Comparison of ENCODE assay signal across 11 cellular contexts in the genomic region with DNA sequence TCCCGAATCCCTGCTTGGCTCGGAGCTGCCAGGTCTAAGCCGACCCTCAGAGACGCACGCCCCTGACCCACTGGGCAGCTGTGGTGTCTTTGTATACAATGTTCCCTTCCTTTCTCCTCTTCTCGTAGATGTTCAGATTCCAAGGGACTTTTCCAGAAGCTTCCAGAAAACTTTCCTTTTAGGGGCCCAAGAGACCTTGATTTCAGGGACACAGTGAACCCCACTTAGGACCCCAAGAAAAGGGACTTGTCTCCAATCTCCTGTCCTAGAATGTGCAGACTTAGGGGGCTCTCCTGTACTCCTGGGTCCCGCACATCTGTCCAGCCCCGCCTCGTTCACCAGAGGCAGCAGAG.
DNase-seq lines count a peak whose midpoint lies in the region; ATAC-seq and TF ChIP-seq lines count a peak whose summit lies in the region.
"Had no signal": no experiment of that assay in that cellular context is flagged by ENCODE, and none has a peak within 500 bp of the region (broad histone marks: within the 10 kb centered on the region; RNA-seq: fewer than 3 reads in every experiment).

No MANE protein-coding gene starts in this region.

- H3K27me3 ChIP-seq in BE2C: no peaks in the 10 kb centered on the region
- H3K27me3 ChIP-seq in GM23338 (ENCODE audit: insufficient read depth): peaks cover 20% of the 10 kb centered on the region

- H3K9me3 Mint-ChIP-seq in GM23338 (peaks cover 6% of the 10 kb centered on the region; the same call in 1 of the 3 replicates), WTC11 (peaks cover 3% of the 10 kb centered on the region), nephron (peaks cover 2% of the 10 kb centered on the region)
- H3K9me3 Mint-ChIP-seq: activated naive CD4-positive, alpha-beta T cell treated with anti-CD3 and anti-CD28 coated beads, Interleukin-2, amount 50 U/mL, for 72 hours; dendritic cell treated with granulocyte-macrophage colony-stimulating factor and Interleukin-4, amounts not matched to agents 40 ng/mL and 50 ng/mL, for 4 days had no signal

- no peaks in the 10 kb centered on the region for H3K9me3 ChIP-seq in BE2C
- H3K9me3 ChIP-seq: mucosa of descending colon had no signal

- H3K4me1 ChIP-seq in BE2C (peaks cover 25% of the 10 kb centered on the region), GM23338 (ENCODE audit: insufficient read depth) (peaks cover 3% of the 10 kb centered on the region; the same call in 1 of the 2 replicates)

- no peak overlapping the region for H3K27ac Mint-ChIP-seq in GM23338
- H3K27ac Mint-ChIP-seq in WTC11: no peak overlapping the region
- no peak overlapping the region for H3K27ac Mint-ChIP-seq in nephron
- H3K27ac Mint-ChIP-seq: dendritic cell treated with granulocyte-macrophage colony-stimulating factor and Interleukin-4, amounts not matched to agents 40 ng/mL and 50 ng/mL, for 4 days had no signal

- no peak for ATAC-seq in GM23338
- no peak for ATAC-seq in WTC11
- no peak for ATAC-seq in HG03159 (IDR thresholded peaks at IDR 0.05; ENCODE audit: unreplicated experiment)

- no peaks in the 10 kb centered on the region for H3F3A ChIP-seq in GM23338 (replicated peaks; ENCODE audit: low read depth)

- TF ChIP-seq CTCF in BE2C (IDR thresholded peaks at IDR 0.05; ENCODE audit: low read depth, low read length) (no peak), GM23338 (conservative IDR thresholded peaks at IDR 0.05; ENCODE audit: low read depth in 2 of 2) (no peak), WTC11 (IDR thresholded peaks at IDR 0.05) (no peak), nephron (IDR thresholded peaks at IDR 0.05; ENCODE audit: unreplicated experiment in 3 of 3) (peak in 1 of 3 experiments; percentile 50)

- peak overlapping the region; percentile 92 for H3K4me2 ChIP-seq in GM23338

- no peak for DNase-seq in BE2C
- DNase-seq in GM23338 (ENCODE audit: low spot score): no peak
- DNase-seq in WTC11 (ENCODE audit: low spot score): no peak
- no peak for DNase-seq in NCI-H2029 treated with DMSO at 0.1 percent for 48 hours (lab: John Stamatoyannopoulos, UW)
- no peak for DNase-seq in DMS79 (lab: John Stamatoyannopoulos, UW)
- no peak for DNase-seq in A172 (ENCODE audit: low spot score)

- H3K4me3 Mint-ChIP-seq in GM23338: peak overlapping the region; percentile 56; the same call in 2 of the 3 replicates
- peak overlapping the region; percentile 58 for H3K4me3 Mint-ChIP-seq in WTC11
- peak overlapping the region; percentile 63 to 69 (median 65) for H3K4me3 Mint-ChIP-seq in nephron
- H3K4me3 Mint-ChIP-seq: dendritic cell treated with granulocyte-macrophage colony-stimulating factor and Interleukin-4, amounts not matched to agents 40 ng/mL and 50 ng/mL, for 4 days had no signal

- no peaks in the 10 kb centered on the region for H3K79me2 ChIP-seq in GM23338 (replicated peaks; ENCODE audit: insufficient read depth)

- CTCF ChIA-PET in WTC11 (lab: Charles Lee): interaction anchor here (0.6 to 2.7 kb wide), 51 partner anchors 9 to 755 kb away, joined by 3 to 22 read pairs (median 4); a partner anchor contains a TSS

- H3K36me3 Mint-ChIP-seq in GM23338 (ENCODE audit: low read depth) (no peaks in the 10 kb centered on the region), WTC11 (peaks cover 2% of the 10 kb centered on the region), nephron (ENCODE audit: low read depth) (no peaks in the 10 kb centered on the region)
- H3K36me3 Mint-ChIP-seq: activated naive CD4-positive, alpha-beta T cell treated with anti-CD3 and anti-CD28 coated beads, Interleukin-2, amount 50 U/mL, for 72 hours had no signal

- no peaks in the 10 kb centered on the region for H4K20me1 ChIP-seq in GM23338 (replicated peaks; ENCODE audit: insufficient read depth)

- H3K9me2 ChIP-seq in GM23338 (ENCODE audit: insufficient read depth): no peaks in the 10 kb centered on the region

- H3K4me1 Mint-ChIP-seq in GM23338: peaks cover 10% of the 10 kb centered on the region
- peaks cover 16% of the 10 kb centered on the region for H3K4me1 Mint-ChIP-seq in WTC11
- H3K4me1 Mint-ChIP-seq in nephron: peaks cover 21% of the 10 kb centered on the region

- H3K4me3 ChIP-seq in BE2C (ENCODE audit: low read depth, low read length) (peak overlapping the region; percentile 36), GM23338 (peak overlapping the region; percentile 76; the same call in 1 of the 2 replicates)
- H3K4me3 ChIP-seq: mucosa of descending colon had no signal

- H3K27ac ChIP-seq in GM23338 (ENCODE audit: low read depth): no peak overlapping the region

- POLR2A ChIA-PET in WTC11 (lab: Charles Lee): no interaction called here

- H3K36me3 ChIP-seq in BE2C (no peaks in the 10 kb centered on the region), GM23338 (ENCODE audit: insufficient read depth) (no peaks in the 10 kb centered on the region)

- H3K27me3 Mint-ChIP-seq in GM23338 (ENCODE audit: insufficient read depth, low read depth, poor library complexity): peaks cover 6% of the 10 kb centered on the region
- peaks cover 12% of the 10 kb centered on the region for H3K27me3 Mint-ChIP-seq in WTC11 (ENCODE audit: low read depth)
- H3K27me3 Mint-ChIP-seq in nephron (ENCODE audit: low read depth): peaks cover 25% of the 10 kb centered on the region

- peak overlapping the region; percentile 90; the same call in 1 of the 2 replicates for H2AFZ ChIP-seq in GM23338

TF ChIP-seq in GM23338, 12 proteins besides CTCF, POLR2A, EP300 and RAD21 (continues in another document):
- TF ChIP-seq, protein P1, sequence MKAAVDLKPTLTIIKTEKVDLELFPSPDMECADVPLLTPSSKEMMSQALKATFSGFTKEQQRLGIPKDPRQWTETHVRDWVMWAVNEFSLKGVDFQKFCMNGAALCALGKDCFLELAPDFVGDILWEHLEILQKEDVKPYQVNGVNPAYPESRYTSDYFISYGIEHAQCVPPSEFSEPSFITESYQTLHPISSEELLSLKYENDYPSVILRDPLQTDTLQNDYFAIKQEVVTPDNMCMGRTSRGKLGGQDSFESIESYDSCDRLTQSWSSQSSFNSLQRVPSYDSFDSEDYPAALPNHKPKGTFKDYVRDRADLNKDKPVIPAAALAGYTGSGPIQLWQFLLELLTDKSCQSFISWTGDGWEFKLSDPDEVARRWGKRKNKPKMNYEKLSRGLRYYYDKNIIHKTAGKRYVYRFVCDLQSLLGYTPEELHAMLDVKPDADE (IDR thresholded peaks at IDR 0.05): no peak
- no peak for TF ChIP-seq JUNB (IDR thresholded peaks at IDR 0.05; ENCODE audit: unreplicated experiment)
- TF ChIP-seq CREB1 (CRISPR knock-in tag; IDR thresholded peaks at IDR 0.05; ENCODE audit: low read depth): no peak
- no peak for TF ChIP-seq ZNF114 (CRISPR knock-in tag; IDR thresholded peaks at IDR 0.05)
- no peak for TF ChIP-seq STAT1 (IDR thresholded peaks at IDR 0.05; ENCODE audit: unreplicated experiment)

TF ChIP-seq in WTC11, 78 proteins besides CTCF, POLR2A, EP300 and RAD21:
- TF ChIP-seq PRRX2 (CRISPR knock-in tag; IDR thresholded peaks at IDR 0.05): no peak
- TF ChIP-seq EMX1 (CRISPR knock-in tag; IDR thresholded peaks at IDR 0.05): no peak
- no peak for TF ChIP-seq KAT7 (CRISPR knock-in tag; IDR thresholded peaks at IDR 0.05; ENCODE audit: borderline replicate concordance)
- no peak for TF ChIP-seq SP1 (CRISPR knock-in tag; conservative IDR thresholded peaks at IDR 0.05)
- no peak for TF ChIP-seq HMGA2 (CRISPR knock-in tag; IDR thresholded peaks at IDR 0.05)
- TF ChIP-seq, protein P2, sequence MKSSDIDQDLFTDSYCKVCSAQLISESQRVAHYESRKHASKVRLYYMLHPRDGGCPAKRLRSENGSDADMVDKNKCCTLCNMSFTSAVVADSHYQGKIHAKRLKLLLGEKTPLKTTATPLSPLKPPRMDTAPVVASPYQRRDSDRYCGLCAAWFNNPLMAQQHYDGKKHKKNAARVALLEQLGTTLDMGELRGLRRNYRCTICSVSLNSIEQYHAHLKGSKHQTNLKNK (CRISPR knock-in tag; IDR thresholded peaks at IDR 0.05): no peak
- TF ChIP-seq JAZF1 (CRISPR knock-in tag; IDR thresholded peaks at IDR 0.05): no peak
- TF ChIP-seq, protein P3, sequence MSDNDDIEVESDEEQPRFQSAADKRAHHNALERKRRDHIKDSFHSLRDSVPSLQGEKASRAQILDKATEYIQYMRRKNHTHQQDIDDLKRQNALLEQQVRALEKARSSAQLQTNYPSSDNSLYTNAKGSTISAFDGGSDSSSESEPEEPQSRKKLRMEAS (CRISPR knock-in tag; IDR thresholded peaks at IDR 0.05): peak; percentile 5; the same call in 1 of the 2 replicates
- 0 out of 2 replicates have a peak, but pooled peaks have one; percentile 2 for TF ChIP-seq ETV6 (CRISPR knock-in tag; IDR thresholded peaks at IDR 0.05)
- TF ChIP-seq ESRRA (CRISPR knock-in tag; IDR thresholded peaks at IDR 0.05; ENCODE audit: borderline replicate concordance): no peak
- TF ChIP-seq, protein P4, sequence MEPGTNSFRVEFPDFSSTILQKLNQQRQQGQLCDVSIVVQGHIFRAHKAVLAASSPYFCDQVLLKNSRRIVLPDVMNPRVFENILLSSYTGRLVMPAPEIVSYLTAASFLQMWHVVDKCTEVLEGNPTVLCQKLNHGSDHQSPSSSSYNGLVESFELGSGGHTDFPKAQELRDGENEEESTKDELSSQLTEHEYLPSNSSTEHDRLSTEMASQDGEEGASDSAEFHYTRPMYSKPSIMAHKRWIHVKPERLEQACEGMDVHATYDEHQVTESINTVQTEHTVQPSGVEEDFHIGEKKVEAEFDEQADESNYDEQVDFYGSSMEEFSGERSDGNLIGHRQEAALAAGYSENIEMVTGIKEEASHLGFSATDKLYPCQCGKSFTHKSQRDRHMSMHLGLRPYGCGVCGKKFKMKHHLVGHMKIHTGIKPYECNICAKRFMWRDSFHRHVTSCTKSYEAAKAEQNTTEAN (CRISPR knock-in tag; IDR thresholded peaks at IDR 0.05): no peak
- no peak for TF ChIP-seq SMAD3 (CRISPR knock-in tag; IDR thresholded peaks at IDR 0.05; ENCODE audit: borderline replicate concordance)
- TF ChIP-seq, protein P5, sequence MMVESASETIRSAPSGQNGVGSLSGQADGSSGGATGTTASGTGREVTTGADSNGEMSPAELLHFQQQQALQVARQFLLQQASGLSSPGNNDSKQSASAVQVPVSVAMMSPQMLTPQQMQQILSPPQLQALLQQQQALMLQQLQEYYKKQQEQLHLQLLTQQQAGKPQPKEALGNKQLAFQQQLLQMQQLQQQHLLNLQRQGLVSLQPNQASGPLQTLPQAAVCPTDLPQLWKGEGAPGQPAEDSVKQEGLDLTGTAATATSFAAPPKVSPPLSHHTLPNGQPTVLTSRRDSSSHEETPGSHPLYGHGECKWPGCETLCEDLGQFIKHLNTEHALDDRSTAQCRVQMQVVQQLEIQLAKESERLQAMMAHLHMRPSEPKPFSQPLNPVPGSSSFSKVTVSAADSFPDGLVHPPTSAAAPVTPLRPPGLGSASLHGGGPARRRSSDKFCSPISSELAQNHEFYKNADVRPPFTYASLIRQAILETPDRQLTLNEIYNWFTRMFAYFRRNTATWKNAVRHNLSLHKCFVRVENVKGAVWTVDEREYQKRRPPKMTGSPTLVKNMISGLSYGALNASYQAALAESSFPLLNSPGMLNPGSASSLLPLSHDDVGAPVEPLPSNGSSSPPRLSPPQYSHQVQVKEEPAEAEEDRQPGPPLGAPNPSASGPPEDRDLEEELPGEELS (CRISPR knock-in tag; IDR thresholded peaks at IDR 0.05): no peak
